22 cellular contexts compared by ENCODE assay signal in genomic region chr1:94530373-94530878, GRCh38. TPM values are rescaled to one million over a fixed set of nuclear protein-coding genes. Genes with fewer than 3 reads are reported as not detected.
"Had no signal": no experiment of that assay in that cellular context is flagged by ENCODE, and none has a peak within 500 bp of the region (broad histone marks: within the 10 kb centered on the region; RNA-seq: fewer than 3 reads in every experiment).

No MANE protein-coding gene starts in this region.

- DNase-seq: activated CD4-positive, alpha-beta memory T cell treated with anti-CD3 and anti-CD28 coated beads for 36 hours; activated CD4-positive, alpha-beta T cell treated with anti-CD3 and anti-CD28 coated beads for 4 hours; activated CD4-positive, CD25-positive, alpha-beta regulatory T cell; activated naive CD4-positive, alpha-beta T cell treated with anti-CD3 and anti-CD28 coated beads for 36 hours; activated naive CD8-positive, alpha-beta T cell treated with anti-CD3 and anti-CD28 coated beads, Interleukin-2, amount 10 ng/mL, durations not matched to agents 7 days and 5 days; activated T-cell treated with anti-CD3 and anti-CD28 coated beads, Interleukin-2, amount 50 U/mL, for 48 hours; body of pancreas; dermis blood vessel endothelial cell; effector CD8-positive, alpha-beta T cell; esophagus squamous epithelium; left lung; naive thymus-derived CD4-positive, alpha-beta T cell; occipital lobe; right lobe of liver; stimulated activated CD4-positive, alpha-beta T cell treated with anti-CD3 and anti-CD28 coated beads, Interleukin-2, amount 100 ng/mL, for 24 hours; stimulated activated naive CD8-positive, alpha-beta T cell treated with anti-CD3 and anti-CD28 coated beads, Interleukin-15, amount 100 ng/mL, for 72 hours; T-helper 17 cell; tibial artery had no signal

- H3K4me1 ChIP-seq: right lobe of liver had no signal

- H3K4me1 Mint-ChIP-seq: activated naive CD8-positive, alpha-beta T cell treated with anti-CD3 and anti-CD28 coated beads, Interleukin-2, amount 10 ng/mL, durations not matched to agents 7 days and 5 days; naive thymus-derived CD4-positive, alpha-beta T cell; stimulated activated effector memory CD8-positive, alpha-beta T cell treated with anti-CD3 and anti-CD28 coated beads, Interleukin-12 subunit alpha, Interleukin-12 subunit beta, amount 100 ng/mL, for 72 hours; stimulated activated naive CD8-positive, alpha-beta T cell treated with anti-CD3 and anti-CD28 coated beads, Interleukin-15, amount 100 ng/mL, for 72 hours had no signal

- H3K27ac ChIP-seq: body of pancreas, esophagus squamous epithelium, left lung, right lobe of liver, skin epidermis, tibial artery had no signal

- H3K36me3 ChIP-seq: right lobe of liver had no signal

- H3K4me3 Mint-ChIP-seq: activated CD4-positive, alpha-beta memory T cell treated with anti-CD3 and anti-CD28 coated beads for 36 hours; activated naive CD4-positive, alpha-beta T cell treated with anti-CD3 and anti-CD28 coated beads for 36 hours; activated naive CD8-positive, alpha-beta T cell treated with anti-CD3 and anti-CD28 coated beads, Interleukin-2, amount 10 ng/mL, durations not matched to agents 7 days and 5 days; naive thymus-derived CD4-positive, alpha-beta T cell; neural crest cell; stimulated activated effector memory CD8-positive, alpha-beta T cell treated with anti-CD3 and anti-CD28 coated beads, Interleukin-12 subunit alpha, Interleukin-12 subunit beta, amount 100 ng/mL, for 72 hours; stimulated activated naive CD8-positive, alpha-beta T cell treated with anti-CD3 and anti-CD28 coated beads, Interleukin-15, amount 100 ng/mL, for 72 hours; T-helper 17 cell had no signal

- H3K27ac Mint-ChIP-seq: activated CD4-positive, alpha-beta memory T cell treated with anti-CD3 and anti-CD28 coated beads for 36 hours; activated naive CD4-positive, alpha-beta T cell treated with anti-CD3 and anti-CD28 coated beads for 36 hours; activated naive CD8-positive, alpha-beta T cell treated with anti-CD3 and anti-CD28 coated beads, Interleukin-2, amount 10 ng/mL, durations not matched to agents 7 days and 5 days; naive thymus-derived CD4-positive, alpha-beta T cell; stimulated activated effector memory CD8-positive, alpha-beta T cell treated with anti-CD3 and anti-CD28 coated beads, Interleukin-12 subunit alpha, Interleukin-12 subunit beta, amount 100 ng/mL, for 72 hours; stimulated activated naive CD8-positive, alpha-beta T cell treated with anti-CD3 and anti-CD28 coated beads, Interleukin-15, amount 100 ng/mL, for 72 hours; T-helper 17 cell had no signal

- H3K4me3 ChIP-seq: body of pancreas, esophagus squamous epithelium, left lung, lung, right lobe of liver, skin epidermis, tibial artery had no signal

- ATAC-seq: body of pancreas; left lung; naive thymus-derived CD4-positive, alpha-beta T cell; right lobe of liver; stimulated activated effector memory CD8-positive, alpha-beta T cell treated with anti-CD3 and anti-CD28 coated beads, Interleukin-12 subunit alpha, Interleukin-12 subunit beta, amount 100 ng/mL, for 72 hours; stimulated activated naive CD8-positive, alpha-beta T cell treated with anti-CD3 and anti-CD28 coated beads, Interleukin-15, amount 100 ng/mL, for 72 hours; T-helper 17 cell had no signal

- H3K27me3 ChIP-seq: body of pancreas, left lung, right lobe of liver, tibial artery had no signal

- H3K9me3 ChIP-seq: body of pancreas, esophagus squamous epithelium, left lung, right lobe of liver, tibial artery had no signal

- H3K9me3 Mint-ChIP-seq: activated CD4-positive, alpha-beta memory T cell treated with anti-CD3 and anti-CD28 coated beads for 36 hours; activated naive CD4-positive, alpha-beta T cell treated with anti-CD3 and anti-CD28 coated beads for 36 hours; activated naive CD8-positive, alpha-beta T cell treated with anti-CD3 and anti-CD28 coated beads, Interleukin-2, amount 10 ng/mL, durations not matched to agents 7 days and 5 days; naive thymus-derived CD4-positive, alpha-beta T cell; neural crest cell; stimulated activated effector memory CD8-positive, alpha-beta T cell treated with anti-CD3 and anti-CD28 coated beads, Interleukin-12 subunit alpha, Interleukin-12 subunit beta, amount 100 ng/mL, for 72 hours; stimulated activated naive CD8-positive, alpha-beta T cell treated with anti-CD3 and anti-CD28 coated beads, Interleukin-15, amount 100 ng/mL, for 72 hours had no signal

- H3K36me3 Mint-ChIP-seq: activated CD4-positive, alpha-beta memory T cell treated with anti-CD3 and anti-CD28 coated beads for 36 hours; activated naive CD8-positive, alpha-beta T cell treated with anti-CD3 and anti-CD28 coated beads, Interleukin-2, amount 10 ng/mL, durations not matched to agents 7 days and 5 days; naive thymus-derived CD4-positive, alpha-beta T cell; stimulated activated effector memory CD8-positive, alpha-beta T cell treated with anti-CD3 and anti-CD28 coated beads, Interleukin-12 subunit alpha, Interleukin-12 subunit beta, amount 100 ng/mL, for 72 hours had no signal

RNA-seq across cellular contexts. Expression of gene F3, which starts 11.1 kb away (rescaled TPM):
- polyA plus RNA-seq: naive thymus-derived CD4-positive, alpha-beta T cell had no signal
